Comparison of ENCODE assay signal across 8 cellular contexts in the genomic region with DNA sequence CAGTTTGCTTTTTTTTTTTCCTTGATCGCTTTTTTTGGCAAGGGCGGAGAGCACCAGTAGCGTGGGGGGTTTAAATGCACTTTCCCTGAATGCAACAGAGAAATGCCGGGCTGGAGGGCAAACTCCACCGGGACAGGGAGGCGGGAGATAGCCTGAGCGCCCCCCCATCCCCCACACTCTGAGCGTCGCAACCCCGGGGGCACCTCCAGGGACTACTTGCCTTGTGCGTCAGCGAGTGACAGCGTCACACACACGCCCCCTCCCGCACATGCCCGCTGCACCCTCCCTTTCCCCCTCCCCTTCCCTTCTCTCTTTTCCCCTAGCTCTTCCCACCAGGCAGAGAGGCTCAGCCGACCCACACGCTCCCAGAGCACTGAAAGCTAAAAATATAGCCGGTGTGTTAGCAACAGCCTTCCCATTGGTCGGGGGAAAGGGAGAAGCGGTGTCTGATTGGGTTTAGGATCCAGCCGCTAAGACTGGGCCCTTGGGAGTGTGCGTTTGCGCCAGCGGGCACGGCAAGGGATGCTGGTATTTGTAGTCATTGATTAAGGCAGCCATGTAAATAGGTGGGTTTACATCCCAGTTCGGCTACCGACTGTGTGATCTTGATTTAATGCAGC. TPM values are rescaled to one million over a fixed set of nuclear protein-coding genes. Genes with fewer than 3 reads are reported as not detected.
DNase-seq lines count a peak whose midpoint lies in the region; FAIRE-seq and TF ChIP-seq lines count a peak whose summit lies in the region.

No MANE protein-coding gene starts in this region.

- H3K27me3 ChIP-seq in SJSA1 (replicated peaks): no peaks in the 10 kb centered on the region
- H3K27me3 ChIP-seq in neuron (ENCODE audit: insufficient read depth, low read length): no peaks in the 10 kb centered on the region

- H2AFZ ChIP-seq in neuron (ENCODE audit: low read depth, low read length): no peak overlapping the region

- peak overlapping the region; percentile 94 for H3K27ac Mint-ChIP-seq in activated naive CD4-positive, alpha-beta T cell treated with anti-CD3 and anti-CD28 coated beads for 36 hours

- H3K4me1 ChIP-seq in HEK293 (ENCODE audit: control insufficient read depth, insufficient read depth, low read length): no peaks in the 10 kb centered on the region
- H3K4me1 ChIP-seq in SJSA1 (replicated peaks): 0 out of 2 replicates have a peak, but pooled peaks cover 4% of the 10 kb centered on the region
- peaks cover 23% of the 10 kb centered on the region for H3K4me1 ChIP-seq in neuron (ENCODE audit: insufficient read depth, low read length)

- FAIRE-seq in frontal cortex (lab: Jason Lieb, UNC): peak; percentile 96

- peaks cover 4 to 19% of the 10 kb centered on the region in 2 experiments; a peak in 2 of 3 replicates for H3K36me3 ChIP-seq in HEK293 (ENCODE audit: control insufficient read depth in 2 of 2, insufficient read depth in 1 of 2, low read length in 2 of 2)
- H3K36me3 ChIP-seq in SJSA1: peaks cover 11% of the 10 kb centered on the region
- peaks cover 1% of the 10 kb centered on the region for H3K36me3 ChIP-seq in neuron (ENCODE audit: insufficient read depth, low read length)

- peaks cover 9% of the 10 kb centered on the region for H3K4me1 Mint-ChIP-seq in activated naive CD4-positive, alpha-beta T cell treated with anti-CD3 and anti-CD28 coated beads for 36 hours (ENCODE audit: low read depth)

- no peaks in the 10 kb centered on the region for H3K27me3 Mint-ChIP-seq in activated naive CD4-positive, alpha-beta T cell treated with anti-CD3 and anti-CD28 coated beads for 36 hours (ENCODE audit: low read depth)

- intact Hi-C loops in activated naive CD4-positive, alpha-beta T cell treated with anti-CD3 and anti-CD28 coated beads for 36 hours (cut with micrococcal nuclease): loop anchor here (1.0 to 10.0 kb wide), 11 partner anchors 21 to 644 kb away; a partner anchor contains a TSS

- H3K9me3 ChIP-seq in HEK293 (ENCODE audit: control insufficient read depth, insufficient read depth, low read depth, low read length): no peaks in the 10 kb centered on the region
- no peaks in the 10 kb centered on the region for H3K9me3 ChIP-seq in SJSA1 (replicated peaks)
- H3K9me3 ChIP-seq in neuron (ENCODE audit: low read length): no peaks in the 10 kb centered on the region

- peak overlapping the region; percentile 100 for H3K27ac ChIP-seq in HEK293 (ENCODE audit: extremely low read depth, low read depth, low read length)
- H3K27ac ChIP-seq in SJSA1: peak overlapping the region; percentile 34; the same call in 1 of the 2 replicates

- peaks cover 2% of the 10 kb centered on the region for H3K36me3 Mint-ChIP-seq in activated naive CD4-positive, alpha-beta T cell treated with anti-CD3 and anti-CD28 coated beads for 36 hours (ENCODE audit: low read depth)

- peak overlapping the region; percentile 90 for H3K4me3 ChIP-seq in HEK293 (ENCODE audit: low read depth, low read length)
- peak overlapping the region; percentile 62 for H3K4me3 ChIP-seq in SJSA1
- peak overlapping the region; percentile 94 for H3K4me3 ChIP-seq in neuron (ENCODE audit: low read length)

- peak overlapping the region; percentile 87 for H3K4me3 Mint-ChIP-seq in activated naive CD4-positive, alpha-beta T cell treated with anti-CD3 and anti-CD28 coated beads for 36 hours

- POLR2A ChIA-PET in HEK293 (lab: Yijun Ruan, JAX): interaction anchor here (0.6 to 8.3 kb wide), 35 partner anchors 9 to 1167 kb away, joined by 3 to 214 read pairs (median 5); a partner anchor contains a TSS

- H3K9me3 Mint-ChIP-seq in activated naive CD4-positive, alpha-beta T cell treated with anti-CD3 and anti-CD28 coated beads for 36 hours: no peaks in the 10 kb centered on the region

- TF ChIP-seq CTCF in HEK293 (tag by site-specific recombination; IDR thresholded peaks at IDR 0.05): 0 out of 2 replicates have a peak, but pooled peaks have one; percentile 14

- peak; percentile 99 for DNase-seq in ELR (ENCODE audit: low read depth)
- peak; percentile 99 for DNase-seq in MV-4-11 (lab: John Stamatoyannopoulos, UW)
- peak; percentile 97 for DNase-seq in SJSA1 (ENCODE audit: low read depth in 1 of 2, low spot score in 2 of 2)
- peak; percentile 96 for DNase-seq in activated naive CD4-positive, alpha-beta T cell treated with anti-CD3 and anti-CD28 coated beads for 36 hours
- peak; percentile 81 for DNase-seq in frontal cortex (ENCODE audit: low spot score in 2 of 2)
- peak; percentile 100 for DNase-seq in stromal cell of bone marrow (ENCODE audit: low read depth)

- CTCF ChIA-PET in HEK293 (lab: Yijun Ruan, JAX): interaction anchor here (0.5 to 1.5 kb wide), 7 partner anchors 18 to 166 kb away, joined by 3 to 9 read pairs (median 4); no protein-coding TSS in a partner anchor
- CTCF ChIA-PET in activated naive CD4-positive, alpha-beta T cell treated with anti-CD3 and anti-CD28 coated beads for 36 hours (lab: Charles Lee): interaction anchor here (0.9 to 1.9 kb wide), 2 partner anchors 42 to 45 kb away, joined by 4 to 10 read pairs; no protein-coding TSS in a partner anchor

TF ChIP-seq in HEK293, 187 proteins besides CTCF, POLR2A, EP300 and RAD21 (continues in another document):
- TF ChIP-seq GLI4 (tag by site-specific recombination; IDR thresholded peaks at IDR 0.05) (peak; percentile 78; the same call in 1 of the 2 replicates), ZNF585B (tag by site-specific recombination; IDR thresholded peaks at IDR 0.05) (no peak), KLF7 (tag by site-specific recombination; IDR thresholded peaks at IDR 0.05; ENCODE audit: borderline replicate concordance) (peak; percentile 80), ZNF426 (tag by site-specific recombination; IDR thresholded peaks at IDR 0.05) (no peak), HOXD13 (CRISPR knock-in tag; IDR thresholded peaks at IDR 0.05; ENCODE audit: borderline replicate concordance) (no peak), KLF9 (tag by site-specific recombination; IDR thresholded peaks at IDR 0.05; ENCODE audit: low read depth) (peak; percentile 97), ZNF239 (tag by site-specific recombination; IDR thresholded peaks at IDR 0.05) (no peak), ZNF146 (tag by site-specific recombination; IDR thresholded peaks at IDR 0.05) (no peak), ZNF23 (tag by site-specific recombination; IDR thresholded peaks at IDR 0.05; ENCODE audit: borderline replicate concordance) (no peak), ZNF341 (tag by site-specific recombination; IDR thresholded peaks at IDR 0.05; ENCODE audit: low read depth) (peak; percentile 95), PRDM1 (tag by site-specific recombination; IDR thresholded peaks at IDR 0.05) (peak; percentile 98), ZNF560 (tag by site-specific recombination; IDR thresholded peaks at IDR 0.05; ENCODE audit: borderline replicate concordance) (no peak), ZNF184 (tag by site-specific recombination; IDR thresholded peaks at IDR 0.05) (peak; percentile 45; the same call in 1 of the 2 replicates), ZNF2 (tag by site-specific recombination; IDR thresholded peaks at IDR 0.05) (peak; percentile 46; the same call in 1 of the 2 replicates), ZBTB1 (tag by site-specific recombination; IDR thresholded peaks at IDR 0.05) (peak; percentile 87; the same call in 1 of the 2 replicates), ZNF169 (tag by site-specific recombination; IDR thresholded peaks at IDR 0.05) (no peak), ZNF324 (tag by site-specific recombination; IDR thresholded peaks at IDR 0.05) (peak; percentile 91)
- TF ChIP-seq, protein P1, sequence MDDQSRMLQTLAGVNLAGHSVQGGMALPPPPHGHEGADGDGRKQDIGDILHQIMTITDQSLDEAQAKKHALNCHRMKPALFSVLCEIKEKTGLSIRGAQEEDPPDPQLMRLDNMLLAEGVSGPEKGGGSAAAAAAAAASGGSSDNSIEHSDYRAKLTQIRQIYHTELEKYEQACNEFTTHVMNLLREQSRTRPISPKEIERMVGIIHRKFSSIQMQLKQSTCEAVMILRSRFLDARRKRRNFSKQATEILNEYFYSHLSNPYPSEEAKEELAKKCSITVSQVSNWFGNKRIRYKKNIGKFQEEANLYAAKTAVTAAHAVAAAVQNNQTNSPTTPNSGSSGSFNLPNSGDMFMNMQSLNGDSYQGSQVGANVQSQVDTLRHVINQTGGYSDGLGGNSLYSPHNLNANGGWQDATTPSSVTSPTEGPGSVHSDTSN (CRISPR knock-in tag; IDR thresholded peaks at IDR 0.05): 0 out of 2 replicates have a peak, but pooled peaks have one; percentile 13
- TF ChIP-seq, protein P2, sequence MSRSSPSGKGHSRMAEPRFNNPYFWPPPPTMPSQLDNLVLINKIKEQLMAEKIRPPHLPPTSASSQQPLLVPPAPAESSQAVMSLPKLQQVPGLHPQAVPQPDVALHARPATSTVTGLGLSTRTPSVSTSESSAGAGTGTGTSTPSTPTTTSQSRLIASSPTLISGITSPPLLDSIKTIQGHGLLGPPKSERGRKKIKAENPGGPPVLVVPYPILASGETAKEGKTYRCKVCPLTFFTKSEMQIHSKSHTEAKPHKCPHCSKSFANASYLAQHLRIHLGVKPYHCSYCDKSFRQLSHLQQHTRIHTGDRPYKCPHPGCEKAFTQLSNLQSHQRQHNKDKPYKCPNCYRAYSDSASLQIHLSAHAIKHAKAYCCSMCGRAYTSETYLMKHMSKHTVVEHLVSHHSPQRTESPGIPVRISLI (tag by site-specific recombination; IDR thresholded peaks at IDR 0.05): peak; percentile 9

RNA-seq across cellular contexts. Expression of a gene that starts 1.7 kb away (rescaled TPM):
- total RNA-seq in SJSA1 (2014; rRNA removed; shearing (Covaris generic)): 13.0 and 17.9 TPM in 2 replicates
- 10 to 100 TPM; 16.4 to 16.8 TPM for total RNA-seq in activated naive CD4-positive, alpha-beta T cell treated with anti-CD3 and anti-CD28 coated beads for 36 hours
- total RNA-seq in frontal cortex: 10.2 TPM

RNA-seq across cellular contexts. Expression of a gene that starts 20.2 kb away (rescaled TPM):
- 80.7 and 87.9 TPM in 2 replicates for total RNA-seq in SJSA1 (2014; rRNA removed; shearing (Covaris generic))
- total RNA-seq in activated naive CD4-positive, alpha-beta T cell treated with anti-CD3 and anti-CD28 coated beads for 36 hours: 10 to 100 TPM; 67.5 to 69.0 TPM
- total RNA-seq in frontal cortex: 53.0 TPM

RNA-seq across cellular contexts. Expression of a gene that starts 20.6 kb away (rescaled TPM):
- total RNA-seq in SJSA1 (2014; rRNA removed; shearing (Covaris generic)): 48.1 and 71.1 TPM in 2 replicates
- total RNA-seq in activated naive CD4-positive, alpha-beta T cell treated with anti-CD3 and anti-CD28 coated beads for 36 hours: 100 to 1,000 TPM; 113 to 118 TPM
- 72.2 TPM for total RNA-seq in frontal cortex

Comparison
In these comparisons a context has a peak if more than half of its experiments do, and no peak if none do; other contexts are left out.
1. Peak in every context shown above with its lines: DNase-seq, H3K4me3 ChIP-seq and H3K27ac ChIP-seq.